Comparison of ENCODE assay signal across 27 cellular contexts in genomic region chr7:74148491-74148890, GRCh38.
"Had no signal": no experiment of that assay in that cellular context is flagged by ENCODE, and none has a peak within 500 bp of the region (broad histone marks: within the 10 kb centered on the region; RNA-seq: fewer than 3 reads in every experiment).

No MANE protein-coding gene starts in this region.

- H3K27ac Mint-ChIP-seq: natural killer cell treated with Interleukin-12 subunit alpha and Interleukin-12 subunit beta and Interleukin-15 and Interleukin-18, amount 100 ng/mL, for 72 hours; stimulated activated effector memory CD8-positive, alpha-beta T cell treated with anti-CD3 and anti-CD28 coated beads, Interleukin-12 subunit alpha, Interleukin-12 subunit beta, amount 100 ng/mL, for 72 hours; stimulated activated naive CD8-positive, alpha-beta T cell treated with anti-CD3 and anti-CD28 coated beads, Interleukin-15, Interleukin-2, amounts not matched to agents 100 ng/mL and 50 ng/mL, for 24 hours had no signal

- H3K36me3 Mint-ChIP-seq: natural killer cell treated with Interleukin-12 subunit alpha and Interleukin-12 subunit beta and Interleukin-15 and Interleukin-18, amount 100 ng/mL, for 72 hours; stimulated activated effector memory CD8-positive, alpha-beta T cell treated with anti-CD3 and anti-CD28 coated beads, Interleukin-12 subunit alpha, Interleukin-12 subunit beta, amount 100 ng/mL, for 72 hours had no signal

- DNase-seq: islet precursor cell; left ventricle myocardium inferior; mesendoderm; midbrain; mucosa of descending colon; naive thymus-derived CD4-positive, alpha-beta T cell; nucleus accumbens; pancreas; retina; right cardiac atrium; sigmoid colon; small intestine; spleen; stimulated activated CD4-positive, alpha-beta T cell treated with anti-CD3 and anti-CD28 coated beads, Interleukin-4, amount 100 ng/mL, for 24 hours; stimulated activated naive CD4-positive, alpha-beta T cell; tibial artery; trophoblast cell; upper lobe of right lung had no signal

- H3K27me3 ChIP-seq: pancreas, sigmoid colon, spleen, suprapubic skin, tibial artery, upper lobe of right lung had no signal

- H3K4me3 Mint-ChIP-seq: naive thymus-derived CD4-positive, alpha-beta T cell; natural killer cell treated with Interleukin-12 subunit alpha and Interleukin-12 subunit beta and Interleukin-15 and Interleukin-18, amount 100 ng/mL, for 72 hours; neural crest cell; stimulated activated effector memory CD8-positive, alpha-beta T cell treated with anti-CD3 and anti-CD28 coated beads, Interleukin-12 subunit alpha, Interleukin-12 subunit beta, amount 100 ng/mL, for 72 hours; stimulated activated naive CD8-positive, alpha-beta T cell treated with anti-CD3 and anti-CD28 coated beads, Interleukin-15, Interleukin-2, amounts not matched to agents 100 ng/mL and 50 ng/mL, for 24 hours had no signal

- H3K9me3 ChIP-seq: mucosa of descending colon, pancreas, prostate gland, sigmoid colon, suprapubic skin, thoracic aorta, tibial artery, upper lobe of right lung had no signal

- H3K4me1 Mint-ChIP-seq: naive thymus-derived CD4-positive, alpha-beta T cell; stimulated activated effector memory CD8-positive, alpha-beta T cell treated with anti-CD3 and anti-CD28 coated beads, Interleukin-12 subunit alpha, Interleukin-12 subunit beta, amount 100 ng/mL, for 72 hours had no signal

- H3K27ac ChIP-seq: left ventricle myocardium inferior, pancreas, prostate gland, sigmoid colon, spleen, suprapubic skin, thoracic aorta, tibial artery, upper lobe of right lung had no signal

- H3K27me3 Mint-ChIP-seq: natural killer cell treated with Interleukin-12 subunit alpha and Interleukin-12 subunit beta and Interleukin-15 and Interleukin-18, amount 100 ng/mL, for 72 hours; stimulated activated naive CD8-positive, alpha-beta T cell treated with anti-CD3 and anti-CD28 coated beads, Interleukin-15, Interleukin-2, amounts not matched to agents 100 ng/mL and 50 ng/mL, for 24 hours had no signal

- FAIRE-seq: pancreas, small intestine, urothelium cell line had no signal

- ATAC-seq: mucosa of descending colon; naive thymus-derived CD4-positive, alpha-beta T cell; natural killer cell treated with Interleukin-12 subunit alpha and Interleukin-12 subunit beta and Interleukin-15 and Interleukin-18, amount 100 ng/mL, for 72 hours; pancreas; right cardiac atrium; stimulated activated effector memory CD8-positive, alpha-beta T cell treated with anti-CD3 and anti-CD28 coated beads, Interleukin-12 subunit alpha, Interleukin-12 subunit beta, amount 100 ng/mL, for 72 hours; upper lobe of right lung had no signal

- H3K36me3 ChIP-seq: left ventricle myocardium inferior, pancreas, prostate gland, sigmoid colon, spleen, suprapubic skin, thoracic aorta, tibial artery, upper lobe of right lung had no signal

- H3K9me3 Mint-ChIP-seq: natural killer cell treated with Interleukin-12 subunit alpha and Interleukin-12 subunit beta and Interleukin-15 and Interleukin-18, amount 100 ng/mL, for 72 hours; neural crest cell; stimulated activated effector memory CD8-positive, alpha-beta T cell treated with anti-CD3 and anti-CD28 coated beads, Interleukin-12 subunit alpha, Interleukin-12 subunit beta, amount 100 ng/mL, for 72 hours; stimulated activated naive CD8-positive, alpha-beta T cell treated with anti-CD3 and anti-CD28 coated beads, Interleukin-15, Interleukin-2, amounts not matched to agents 100 ng/mL and 50 ng/mL, for 24 hours had no signal

- H3K4me1 ChIP-seq: left ventricle myocardium inferior, pancreas, prostate gland, sigmoid colon, spleen, suprapubic skin, tibial artery, upper lobe of right lung had no signal

- H3K4me3 ChIP-seq: left ventricle myocardium inferior, lung, mucosa of descending colon, pancreas, prostate gland, sigmoid colon, spleen, suprapubic skin, thoracic aorta, tibial artery, upper lobe of right lung had no signal
